ENCODE assay signal across 10 cellular contexts in the genomic region with DNA sequence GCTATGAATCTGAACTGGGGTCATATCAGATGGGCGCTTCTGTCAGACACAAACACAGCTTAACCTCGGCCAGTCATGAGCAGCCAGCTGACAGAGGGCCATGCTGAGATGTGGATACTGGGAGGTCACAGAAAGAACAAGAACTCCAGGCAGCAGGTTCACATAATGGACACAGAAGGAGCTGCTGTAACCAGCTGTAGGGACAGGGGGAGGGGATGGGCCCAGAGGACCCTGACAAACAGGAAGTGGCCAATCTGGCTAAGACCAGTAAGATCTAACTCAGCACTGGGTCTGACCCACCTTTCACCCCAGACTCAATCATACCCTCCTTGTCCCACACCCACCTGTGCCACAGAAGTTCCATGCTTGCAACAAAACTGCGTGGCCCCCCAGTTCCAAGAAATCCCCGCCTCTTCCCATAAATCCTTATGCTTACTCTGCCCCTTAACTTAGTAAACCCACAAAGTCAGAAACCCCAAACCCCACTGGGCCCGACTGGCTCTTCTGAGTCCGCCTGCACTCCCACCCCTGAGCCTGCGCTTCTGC. TPM values are rescaled to one million over a fixed set of nuclear protein-coding genes. Genes with fewer than 3 reads are reported as not detected.
DNase-seq lines count a peak whose midpoint lies in the region; ATAC-seq and FAIRE-seq lines count a peak whose summit lies in the region.
"Had no signal": no experiment of that assay in that cellular context is flagged by ENCODE, and none has a peak within 500 bp of the region (broad histone marks: within the 10 kb centered on the region; RNA-seq: fewer than 3 reads in every experiment).

No MANE protein-coding gene starts in this region.

- H3K36me3 ChIP-seq in mesodermal cell (ENCODE audit: control insufficient read depth, insufficient read depth, low read length) = no peaks in the 10 kb centered on the region

- peaks cover under 1% of the 10 kb centered on the region for H3K27me3 Mint-ChIP-seq in activated naive CD8-positive, alpha-beta T cell

- peak overlapping the region; percentile 21 to 63 for H3K27ac Mint-ChIP-seq in activated naive CD4-positive, alpha-beta T cell treated with anti-CD3 and anti-CD28 coated beads, Interleukin-2, amount 50 U/mL, for 72 hours
- H3K27ac Mint-ChIP-seq in activated naive CD8-positive, alpha-beta T cell = peak overlapping the region; percentile 34

- WGBS in mesodermal cell (ENCODE audit: insufficient coverage in 2 of 2), 2 experiments = 82 to 86% methylated on average over 6 to 7 of the region's 7 CpGs

- peak in 1 of 2 donors; percentile 58 for ATAC-seq in activated naive CD4-positive, alpha-beta T cell treated with anti-CD3 and anti-CD28 coated beads, Interleukin-2, amount 50 U/mL, for 72 hours
- ATAC-seq: HCT116 had no signal

- H3K4me3 Mint-ChIP-seq in activated naive CD8-positive, alpha-beta T cell = no peak overlapping the region

- peak overlapping the region; percentile 37 for H3K27ac ChIP-seq in mesodermal cell (ENCODE audit: low read depth, low read length, severe bottlenecking)

- H3K4me1 ChIP-seq in mesodermal cell (ENCODE audit: control insufficient read depth, insufficient read depth, low read length, poor library complexity, severe bottlenecking) = peaks cover 23% of the 10 kb centered on the region

- FAIRE-seq in urothelium cell line (lab: Jason Lieb, UNC) = no peak

- H3K9me3 ChIP-seq in mesodermal cell (ENCODE audit: control insufficient read depth, low read length) = no peaks in the 10 kb centered on the region

- H3K9me3 Mint-ChIP-seq in activated naive CD4-positive, alpha-beta T cell treated with anti-CD3 and anti-CD28 coated beads, Interleukin-2, amount 50 U/mL, for 72 hours = no peaks in the 10 kb centered on the region
- no peaks in the 10 kb centered on the region for H3K9me3 Mint-ChIP-seq in activated naive CD8-positive, alpha-beta T cell (ENCODE audit: low read depth)

- H3K36me3 Mint-ChIP-seq in activated naive CD4-positive, alpha-beta T cell treated with anti-CD3 and anti-CD28 coated beads, Interleukin-2, amount 50 U/mL, for 72 hours = no peaks in the 10 kb centered on the region
- H3K36me3 Mint-ChIP-seq in activated naive CD8-positive, alpha-beta T cell = no peaks in the 10 kb centered on the region

- DNase-seq in activated naive CD4-positive, alpha-beta T cell treated with anti-CD3 and anti-CD28 coated beads, Interleukin-2, amount 50 U/mL, for 72 hours (ENCODE audit: low spot score in 2 of 2) = no peak
- no peak for DNase-seq in activated naive CD4-positive, alpha-beta T cell (lab: John Stamatoyannopoulos, UW)
- DNase-seq in urothelium cell line (ENCODE audit: low spot score) = peak; percentile 24
- no peak for DNase-seq in inferior parietal cortex (ENCODE audit: extremely low spot score)
- DNase-seq in 8988T = no peak
- DNase-seq in NCI-H2107 treated with DMSO at 0.1 percent for 48 hours (lab: John Stamatoyannopoulos, UW; ENCODE audit: unreplicated experiment) = no peak
- DNase-seq: activated effector memory CD4-positive, alpha-beta T cell treated with anti-CD3 and anti-CD28 coated beads, Interleukin-2, amount 50 U/mL, for 16 hours had no signal

- H3K4me1 Mint-ChIP-seq in activated naive CD8-positive, alpha-beta T cell (ENCODE audit: low read depth) = peaks cover 19% of the 10 kb centered on the region

- H3K4me3 ChIP-seq in mesodermal cell (ENCODE audit: extremely low read depth, insufficient read depth, low read length, poor library complexity, severe bottlenecking) = no peak overlapping the region

RNA-seq across cellular contexts. Expression of a gene that starts 3.9 kb away (rescaled TPM):
- under 1 TPM; 0.14 to 0.18 TPM for total RNA-seq in activated naive CD4-positive, alpha-beta T cell treated with anti-CD3 and anti-CD28 coated beads, Interleukin-2, amount 50 U/mL, for 72 hours
- polyA plus RNA-seq in mesodermal cell (2013, experiment 1 of 2) = 0.29 TPM
- polyA plus RNA-seq in mesodermal cell (2013, experiment 2 of 2) = not detected

RNA-seq across cellular contexts. Expression of a gene that starts 37.1 kb away (rescaled TPM):
- total RNA-seq in activated naive CD4-positive, alpha-beta T cell treated with anti-CD3 and anti-CD28 coated beads, Interleukin-2, amount 50 U/mL, for 72 hours = 10 to 100 TPM; 46.4 to 70.0 TPM
- polyA plus RNA-seq in mesodermal cell (2013, experiment 1 of 2) = 1.0 TPM
- 0.81 TPM for polyA plus RNA-seq in mesodermal cell (2013, experiment 2 of 2)

RNA-seq across cellular contexts. Expression of a gene that starts 41.7 kb away (rescaled TPM):
- total RNA-seq in activated naive CD4-positive, alpha-beta T cell treated with anti-CD3 and anti-CD28 coated beads, Interleukin-2, amount 50 U/mL, for 72 hours = 10 to 100 TPM; 51.3 to 68.6 TPM
- polyA plus RNA-seq in mesodermal cell (2013, experiment 1 of 2) = 8.1 TPM
- 6.2 TPM for polyA plus RNA-seq in mesodermal cell (2013, experiment 2 of 2)

RNA-seq across cellular contexts. Expression of a gene that starts 55.3 kb away (rescaled TPM):
- total RNA-seq in activated naive CD4-positive, alpha-beta T cell treated with anti-CD3 and anti-CD28 coated beads, Interleukin-2, amount 50 U/mL, for 72 hours = 10 to 100 TPM; 27.2 to 40.5 TPM
- polyA plus RNA-seq in mesodermal cell (2013, experiment 1 of 2) = not detected
- not detected for polyA plus RNA-seq in mesodermal cell (2013, experiment 2 of 2)
